Comparison of ENCODE assay signal across 1 cellular context in the genomic region with DNA sequence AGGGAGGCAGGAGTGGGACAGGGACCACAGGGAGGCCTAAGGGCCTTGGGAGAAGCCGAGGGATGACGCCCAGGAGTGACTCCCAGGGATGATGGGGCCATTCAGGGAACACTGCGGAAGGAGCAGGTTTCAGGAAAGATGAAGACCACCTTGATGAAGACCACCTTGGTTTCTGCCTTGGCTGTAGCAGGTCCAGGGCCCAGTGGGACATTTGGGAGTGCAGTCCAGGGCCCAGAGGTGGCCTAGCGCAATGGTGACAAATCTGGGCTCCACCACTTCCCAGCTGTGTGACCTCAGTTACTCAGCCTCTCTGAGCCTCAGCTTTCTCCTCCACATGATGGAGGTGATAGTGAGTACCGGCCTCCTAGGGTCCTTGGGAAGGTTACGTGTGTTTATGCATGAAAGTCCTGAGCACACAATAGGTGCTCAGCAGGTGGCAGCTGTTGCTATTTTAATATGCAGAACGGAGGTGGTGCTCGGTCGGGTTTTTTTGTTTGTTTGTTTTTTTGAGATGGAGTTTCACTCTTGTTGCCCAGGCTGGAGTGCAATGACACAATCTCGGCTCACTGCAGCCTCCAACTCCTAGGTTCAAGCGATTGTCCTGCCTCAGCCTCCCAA.
TF ChIP-seq lines count a peak whose summit lies in the region.

No MANE protein-coding gene starts in this region.

TF ChIP-seq in WTC11, 78 proteins besides CTCF, POLR2A, EP300 and RAD21 (continued from another document):
- TF ChIP-seq, protein P1, sequence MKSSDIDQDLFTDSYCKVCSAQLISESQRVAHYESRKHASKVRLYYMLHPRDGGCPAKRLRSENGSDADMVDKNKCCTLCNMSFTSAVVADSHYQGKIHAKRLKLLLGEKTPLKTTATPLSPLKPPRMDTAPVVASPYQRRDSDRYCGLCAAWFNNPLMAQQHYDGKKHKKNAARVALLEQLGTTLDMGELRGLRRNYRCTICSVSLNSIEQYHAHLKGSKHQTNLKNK (CRISPR knock-in tag; IDR thresholded peaks at IDR 0.05), result no peak
- TF ChIP-seq, protein P2, sequence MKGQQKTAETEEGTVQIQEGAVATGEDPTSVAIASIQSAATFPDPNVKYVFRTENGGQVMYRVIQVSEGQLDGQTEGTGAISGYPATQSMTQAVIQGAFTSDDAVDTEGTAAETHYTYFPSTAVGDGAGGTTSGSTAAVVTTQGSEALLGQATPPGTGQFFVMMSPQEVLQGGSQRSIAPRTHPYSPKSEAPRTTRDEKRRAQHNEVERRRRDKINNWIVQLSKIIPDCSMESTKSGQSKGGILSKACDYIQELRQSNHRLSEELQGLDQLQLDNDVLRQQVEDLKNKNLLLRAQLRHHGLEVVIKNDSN (CRISPR knock-in tag; IDR thresholded peaks at IDR 0.05), result no peak
- TF ChIP-seq SOX15 (CRISPR knock-in tag; IDR thresholded peaks at IDR 0.05) (no peak), ZNF317 (CRISPR knock-in tag; IDR thresholded peaks at IDR 0.05; ENCODE audit: borderline replicate concordance, low read depth) (no peak), IRF1 (CRISPR knock-in tag; IDR thresholded peaks at IDR 0.05) (no peak), ZNF232 (CRISPR knock-in tag; IDR thresholded peaks at IDR 0.05) (no peak), E2F5 (CRISPR knock-in tag; IDR thresholded peaks at IDR 0.05) (no peak), ZNF121 (CRISPR knock-in tag; IDR thresholded peaks at IDR 0.05) (no peak)
- TF ChIP-seq, protein P3, sequence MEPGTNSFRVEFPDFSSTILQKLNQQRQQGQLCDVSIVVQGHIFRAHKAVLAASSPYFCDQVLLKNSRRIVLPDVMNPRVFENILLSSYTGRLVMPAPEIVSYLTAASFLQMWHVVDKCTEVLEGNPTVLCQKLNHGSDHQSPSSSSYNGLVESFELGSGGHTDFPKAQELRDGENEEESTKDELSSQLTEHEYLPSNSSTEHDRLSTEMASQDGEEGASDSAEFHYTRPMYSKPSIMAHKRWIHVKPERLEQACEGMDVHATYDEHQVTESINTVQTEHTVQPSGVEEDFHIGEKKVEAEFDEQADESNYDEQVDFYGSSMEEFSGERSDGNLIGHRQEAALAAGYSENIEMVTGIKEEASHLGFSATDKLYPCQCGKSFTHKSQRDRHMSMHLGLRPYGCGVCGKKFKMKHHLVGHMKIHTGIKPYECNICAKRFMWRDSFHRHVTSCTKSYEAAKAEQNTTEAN (CRISPR knock-in tag; IDR thresholded peaks at IDR 0.05), result no peak
